Comparison of ENCODE assay signal across 18 cellular contexts in genomic region chr13:35723061-35723461, GRCh38.
DNase-seq lines count a peak whose midpoint lies in the region; TF ChIP-seq lines count a peak whose summit lies in the region.
"Had no signal": no experiment of that assay in that cellular context is flagged by ENCODE, and none has a peak within 500 bp of the region (broad histone marks: within the 10 kb centered on the region; RNA-seq: fewer than 3 reads in every experiment).

No MANE protein-coding gene starts in this region.

- peak; percentile 70 for DNase-seq in AG09319 (ENCODE audit: extremely low read depth, low read depth)
- peak; percentile 74 for DNase-seq in NB4 (ENCODE audit: low read depth)
- peak; percentile 69 for DNase-seq in fibroblast of villous mesenchyme (ENCODE audit: low read depth)
- peak in 4 of 5 donors; percentile 42 to 81 (median 64) for DNase-seq in ovary
- DNase-seq in T1000 (lab: John Stamatoyannopoulos, UW): no peak
- DNase-seq in GM10266 (ENCODE audit: extremely low spot score): no peak
- DNase-seq in occipital lobe (lab: John Stamatoyannopoulos, UW): no peak
- no peak for DNase-seq in immature natural killer cell
- DNase-seq: activated CD4-positive, alpha-beta T cell treated with anti-CD3 and anti-CD28 coated beads for 4 hours; activated CD8-positive, alpha-beta memory T cell treated with anti-CD3 and anti-CD28 coated beads, Interleukin-2, amount 50 U/mL, for 4 hours; effector CD4-positive, alpha-beta T cell; midbrain; NCI-H1417 treated with DMSO at 0.1 percent for 48 hours; SHP77 treated with DMSO at 0.1 percent for 48 hours had no signal

- H3K36me3 ChIP-seq in ovary: no peaks in the 10 kb centered on the region

- TF ChIP-seq EP300 in ovary (IDR thresholded peaks at IDR 0.05): no peak

- H3K27ac ChIP-seq in ovary: peak overlapping the region in 1 of 2 donors; percentile 65
- H3K27ac ChIP-seq: body of pancreas had no signal

- peaks cover 0 to 8% (median 0%) of the 10 kb centered on the region in 3 donors for H3K27me3 Mint-ChIP-seq in immature natural killer cell (ENCODE audit: low read depth in 3 of 3)

- no peaks in the 10 kb centered on the region for H3K9me3 Mint-ChIP-seq in immature natural killer cell
- H3K9me3 Mint-ChIP-seq: stimulated activated memory B cell treated with anti-CD40 and anti-IgM and Interleukin-4, amounts not matched to agents 10 μg/mL and 1 μg/mL and 100 μg/mL, for 72 hours had no signal

- TF ChIP-seq POLR2A in NB4 (IDR thresholded peaks at IDR 0.05; ENCODE audit: extremely low read depth, insufficient read length) (no peak), ovary (IDR thresholded peaks at IDR 0.05) (no peak)

- WGBS in ovary, 3 donors: 13 to 16% (median 13%) methylated on average over 5 of the region's 5 CpGs

- TF ChIP-seq CTCF in AG09319 (IDR thresholded peaks at IDR 0.05; ENCODE audit: low read depth, low read length) (no peak), NB4 (IDR thresholded peaks at IDR 0.05; ENCODE audit: low read depth, low read length) (no peak), fibroblast of villous mesenchyme (IDR thresholded peaks at IDR 0.05; ENCODE audit: insufficient read depth, low read depth, low read length) (no peak), ovary (IDR thresholded peaks at IDR 0.05) (no peak), GM10266 (IDR thresholded peaks at IDR 0.05; ENCODE audit: control insufficient read depth, insufficient read depth, low read depth, missing control alignments) (no peak)

- peaks cover 9% of the 10 kb centered on the region in 2 donors for H3K4me1 Mint-ChIP-seq in immature natural killer cell

- no peaks in the 10 kb centered on the region for H3K36me3 Mint-ChIP-seq in immature natural killer cell
- H3K36me3 Mint-ChIP-seq: stimulated activated memory B cell treated with anti-CD40 and anti-IgM and Interleukin-4, amounts not matched to agents 10 μg/mL and 1 μg/mL and 100 μg/mL, for 72 hours had no signal

- intact Hi-C loops in ovary (cut with DNase I): loop anchor here in 1 of 4 donors (5.0 kb wide), 1 partner anchor 1961 kb away; no protein-coding TSS in a partner anchor

- H3K4me3 ChIP-seq in NB4 (ENCODE audit: low read depth, low read length) (no peak overlapping the region), fibroblast of villous mesenchyme (ENCODE audit: low read depth, low read length) (no peak overlapping the region), ovary (no peak overlapping the region)
- H3K4me3 ChIP-seq: body of pancreas, K562, smooth muscle cell had no signal

- no peak overlapping the region for H3K27ac Mint-ChIP-seq in immature natural killer cell
- H3K27ac Mint-ChIP-seq: stimulated activated memory B cell treated with anti-CD40 and anti-IgM and Interleukin-4, amounts not matched to agents 10 μg/mL and 1 μg/mL and 100 μg/mL, for 72 hours had no signal

- H3K4me3 Mint-ChIP-seq in immature natural killer cell: no peak overlapping the region
- H3K4me3 Mint-ChIP-seq: stimulated activated memory B cell treated with anti-CD40 and anti-IgM and Interleukin-4, amounts not matched to agents 10 μg/mL and 1 μg/mL and 100 μg/mL, for 72 hours had no signal

- no peaks in the 10 kb centered on the region for H3K9me3 ChIP-seq in ovary
- H3K9me3 ChIP-seq: body of pancreas had no signal

- peaks cover 4% of the 10 kb centered on the region for H3K4me1 ChIP-seq in ovary (ENCODE audit: insufficient read depth)

- H3K27me3 ChIP-seq in ovary: no peaks in the 10 kb centered on the region
- H3K27me3 ChIP-seq: body of pancreas had no signal

Comparison
In these comparisons a context has a peak if more than half of its experiments do, and no peak if none do; other contexts are left out.
1. DNase-seq: peak in AG09319 (single experiment), NB4 (single experiment), fibroblast of villous mesenchyme (single experiment) and ovary (4 of 5); none in T1000 (single experiment), GM10266 (single experiment), occipital lobe (single experiment) and immature natural killer cell (0 of 3).